Comparison of ENCODE assay signal across 29 cellular contexts in the genomic region with DNA sequence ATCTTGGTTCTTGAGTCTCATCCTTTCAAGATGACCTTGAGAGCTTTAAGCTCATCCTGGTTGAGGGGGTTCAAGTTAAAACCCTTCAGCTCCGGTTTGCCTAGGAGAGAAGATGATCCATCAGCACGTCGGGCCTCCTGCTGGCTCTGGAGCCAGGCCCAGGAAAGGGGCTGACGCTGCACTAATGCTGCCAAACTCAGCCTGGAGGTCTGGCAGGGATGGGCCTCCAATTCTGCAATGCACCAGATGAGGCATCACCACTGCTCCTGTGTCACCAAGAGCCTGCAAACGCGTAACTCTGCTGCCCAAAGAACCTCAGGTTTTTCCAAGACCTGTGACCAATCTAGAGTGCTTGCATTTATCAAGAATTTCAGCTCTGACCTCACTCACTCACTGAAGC. TPM values are rescaled to one million over a fixed set of nuclear protein-coding genes. Genes with fewer than 3 reads are reported as not detected.
DNase-seq lines count a peak whose midpoint lies in the region; ATAC-seq and TF ChIP-seq lines count a peak whose summit lies in the region.
"Had no signal": no experiment of that assay in that cellular context is flagged by ENCODE, and none has a peak within 500 bp of the region (broad histone marks: within the 10 kb centered on the region; RNA-seq: fewer than 3 reads in every experiment).

No MANE protein-coding gene starts in this region.

- peak overlapping the region; percentile 97 for H3K27ac ChIP-seq in C4-2B
- peak overlapping the region; percentile 46; the same call in 1 of the 2 replicates for H3K27ac ChIP-seq in SK-N-MC
- no peak overlapping the region for H3K27ac ChIP-seq in fibroblast of lung (ENCODE audit: insufficient read depth, low read length)
- H3K27ac ChIP-seq in trophoblast cell (ENCODE audit: low read depth, low read length), result no peak overlapping the region
- H3K27ac ChIP-seq: brain microvascular endothelial cell, colonic mucosa, esophagus muscularis mucosa, Peyer's patch, spleen had no signal

- H3K4me2 ChIP-seq in fibroblast of lung (ENCODE audit: extremely low read depth, insufficient read depth, low read length), result no peak overlapping the region
- H3K4me2 ChIP-seq in trophoblast cell (ENCODE audit: low read length), result no peak overlapping the region

- H3K18ac ChIP-seq in trophoblast cell (ENCODE audit: low read length), result no peak overlapping the region

- no peak overlapping the region for H2AK5ac ChIP-seq in trophoblast cell (ENCODE audit: low read length)

- no peaks in the 10 kb centered on the region for H4K20me1 ChIP-seq in fibroblast of lung (ENCODE audit: control insufficient read depth, extremely low read depth, insufficient read depth, low read length)

- peaks cover 1% of the 10 kb centered on the region for H3K4me1 ChIP-seq in fibroblast of lung (ENCODE audit: control insufficient read depth, extremely low read depth, insufficient read depth, low read length)
- peaks cover 0 to 4% of the 10 kb centered on the region in 2 experiments for H3K4me1 ChIP-seq in trophoblast cell (ENCODE audit: control insufficient read depth in 1 of 2, insufficient read depth in 2 of 2, low read length in 2 of 2)

- DNase-seq in SK-N-MC (ENCODE audit: low read depth, low spot score) (peak; percentile 16), fibroblast of lung (ENCODE audit: low read depth in 2 of 2) (peak; percentile 6 to 15), trophoblast cell (no peak)
- no peak for DNase-seq in stimulated activated effector memory CD8-positive, alpha-beta T cell treated with anti-CD3 and anti-CD28 coated beads, Interleukin-12 subunit alpha, Interleukin-12 subunit beta, amount 100 ng/mL, for 72 hours (ENCODE audit: low spot score in 2 of 2)
- DNase-seq: activated CD4-positive, alpha-beta memory T cell treated with anti-CD3 and anti-CD28 coated beads, Interleukin-2, amount 10 ng/mL, durations not matched to agents 7 days and 5 days; activated CD4-positive, CD25-positive, alpha-beta regulatory T cell treated with anti-CD3 and anti-CD28 coated beads, Interleukin-2, amount 50 U/mL, for 72 hours; activated naive CD8-positive, alpha-beta T cell treated with anti-CD3 and anti-CD28 coated beads, Interleukin-2, amount 10 ng/mL, durations not matched to agents 7 days and 5 days; brain microvascular endothelial cell; colonic mucosa; EL; IMR-90; NCI-H1105; NCI-H510A; Peyer's patch; retina; spleen; stimulated activated CD4-positive, alpha-beta T cell treated with anti-CD3 and anti-CD28 coated beads, Interleukin-2, amount 100 ng/mL, for 48 hours; T-cell had no signal

- H3K23ac ChIP-seq in trophoblast cell (ENCODE audit: low read length), result no peak overlapping the region

- peaks cover 56% of the 10 kb centered on the region for H3K36me3 Mint-ChIP-seq in stimulated activated effector memory CD8-positive, alpha-beta T cell treated with anti-CD3 and anti-CD28 coated beads, Interleukin-12 subunit alpha, Interleukin-12 subunit beta, amount 100 ng/mL, for 72 hours

- no peak overlapping the region for H4K91ac ChIP-seq in trophoblast cell (ENCODE audit: low read depth, low read length)

- TF ChIP-seq CTCF in C4-2B (conservative IDR thresholded peaks at IDR 0.05) (no peak), fibroblast of lung (conservative IDR thresholded peaks at IDR 0.05 in 1 of 2, IDR thresholded peaks at IDR 0.05 in 1 of 2; ENCODE audit: low read depth in 1 of 2, low read length in 2 of 2) (no peak)

- H3K4me3 Mint-ChIP-seq in stimulated activated effector memory CD8-positive, alpha-beta T cell treated with anti-CD3 and anti-CD28 coated beads, Interleukin-12 subunit alpha, Interleukin-12 subunit beta, amount 100 ng/mL, for 72 hours, result no peak overlapping the region
- H3K4me3 Mint-ChIP-seq: activated CD4-positive, alpha-beta memory T cell treated with anti-CD3 and anti-CD28 coated beads, Interleukin-2, amount 10 ng/mL, durations not matched to agents 7 days and 5 days; activated naive CD8-positive, alpha-beta T cell treated with anti-CD3 and anti-CD28 coated beads, Interleukin-2, amount 10 ng/mL, durations not matched to agents 7 days and 5 days; stimulated activated memory B cell treated with anti-CD40 and anti-IgM and Interleukin-4, amounts not matched to agents 10 μg/mL and 1 μg/mL and 100 μg/mL, for 72 hours; T-cell had no signal

- H3K9me3 Mint-ChIP-seq in stimulated activated effector memory CD8-positive, alpha-beta T cell treated with anti-CD3 and anti-CD28 coated beads, Interleukin-12 subunit alpha, Interleukin-12 subunit beta, amount 100 ng/mL, for 72 hours, result no peaks in the 10 kb centered on the region
- H3K9me3 Mint-ChIP-seq: activated CD4-positive, alpha-beta memory T cell treated with anti-CD3 and anti-CD28 coated beads, Interleukin-2, amount 10 ng/mL, durations not matched to agents 7 days and 5 days; activated naive CD8-positive, alpha-beta T cell treated with anti-CD3 and anti-CD28 coated beads, Interleukin-2, amount 10 ng/mL, durations not matched to agents 7 days and 5 days; stimulated activated memory B cell treated with anti-CD40 and anti-IgM and Interleukin-4, amounts not matched to agents 10 μg/mL and 1 μg/mL and 100 μg/mL, for 72 hours; T-cell had no signal

- no peak overlapping the region for H3K9ac ChIP-seq in SK-N-MC (ENCODE audit: insufficient read length)
- H3K9ac ChIP-seq in fibroblast of lung (ENCODE audit: insufficient read depth, low read length), result no peak overlapping the region
- H3K9ac ChIP-seq in trophoblast cell (ENCODE audit: low read length), result no peak overlapping the region

- H3K4ac ChIP-seq in trophoblast cell (ENCODE audit: low read depth, low read length), result no peak overlapping the region

- H2BK12ac ChIP-seq in trophoblast cell (ENCODE audit: low read length), result no peak overlapping the region

- ATAC-seq in HG03432 (IDR thresholded peaks at IDR 0.05; ENCODE audit: unreplicated experiment) (no peak), HG02970 (IDR thresholded peaks at IDR 0.05; ENCODE audit: low FRiP score, unreplicated experiment) (no peak), GM18867 (IDR thresholded peaks at IDR 0.05; ENCODE audit: unreplicated experiment) (no peak)
- no peak for ATAC-seq in stimulated activated effector memory CD8-positive, alpha-beta T cell treated with anti-CD3 and anti-CD28 coated beads, Interleukin-12 subunit alpha, Interleukin-12 subunit beta, amount 100 ng/mL, for 72 hours
- ATAC-seq: HCT116; stimulated activated memory B cell treated with anti-CD40 and anti-IgM and Interleukin-4, amounts not matched to agents 10 μg/mL and 1 μg/mL and 100 μg/mL, for 72 hours; T-cell had no signal

- no peak overlapping the region for H2BK120ac ChIP-seq in trophoblast cell (ENCODE audit: insufficient read depth, low read length, poor library complexity)

- H3K79me2 ChIP-seq in fibroblast of lung (ENCODE audit: control insufficient read depth, insufficient read depth, low read length) (peaks cover 12% of the 10 kb centered on the region), trophoblast cell (ENCODE audit: control insufficient read depth, insufficient read depth, low read length, poor library complexity) (no peaks in the 10 kb centered on the region)

- H3K36me3 ChIP-seq in SK-N-MC (ENCODE audit: insufficient read depth, low read length) (peaks cover 62% of the 10 kb centered on the region), fibroblast of lung (ENCODE audit: control insufficient read depth, insufficient read depth, low read length) (peaks cover 7% of the 10 kb centered on the region), trophoblast cell (ENCODE audit: control insufficient read depth in 1 of 2, insufficient read depth in 2 of 2, low read length in 2 of 2) (peaks cover 32 to 49% of the 10 kb centered on the region in 2 experiments)
- H3K36me3 ChIP-seq: colonic mucosa had no signal

- no peaks in the 10 kb centered on the region for H3K79me1 ChIP-seq in trophoblast cell (ENCODE audit: low read length)

- no peak overlapping the region for H2AFZ ChIP-seq in fibroblast of lung (ENCODE audit: low read length)
- H2AFZ ChIP-seq in trophoblast cell (ENCODE audit: insufficient read depth, low read length, poor library complexity), result no peak overlapping the region

- H3K4me3 ChIP-seq in SK-N-MC (peak overlapping the region; percentile 40; the same call in 1 of the 2 replicates), fibroblast of lung (replicated peaks in 1 of 4; ENCODE audit: control extremely low read depth in 1 of 4, insufficient read depth in 1 of 4, low read depth in 3 of 4, low read length in 4 of 4) (no peak overlapping the region), trophoblast cell (ENCODE audit: low read depth, low read length) (peak overlapping the region; percentile 46)
- H3K4me3 ChIP-seq: colonic mucosa, esophagus muscularis mucosa, Peyer's patch, spleen had no signal

- H3K14ac ChIP-seq in trophoblast cell (ENCODE audit: low read length), result no peak overlapping the region

- WGBS in trophoblast cell (ENCODE audit: extremely low coverage, insufficient coverage, insufficient read length), result no CpG with 5 or more reads among the region's 6 CpGs

- no peak overlapping the region for H2BK5ac ChIP-seq in trophoblast cell (ENCODE audit: low read depth, low read length, poor library complexity)

- 0 out of 2 replicates have a peak, but pooled peaks cover 5% of the 10 kb centered on the region for H3K9me3 ChIP-seq in SK-N-MC (ENCODE audit: low read depth, low read length)
- H3K9me3 ChIP-seq in fibroblast of lung (ENCODE audit: control insufficient read depth, insufficient read depth, low read depth, low read length), result no peaks in the 10 kb centered on the region
- peaks cover 6% of the 10 kb centered on the region for H3K9me3 ChIP-seq in trophoblast cell (ENCODE audit: insufficient read depth, low read depth, low read length)
- H3K9me3 ChIP-seq: colonic mucosa, esophagus muscularis mucosa, Peyer's patch had no signal

- H4K8ac ChIP-seq in trophoblast cell (ENCODE audit: low read depth, low read length), result no peak overlapping the region

- H3K27me3 ChIP-seq in fibroblast of lung (ENCODE audit: control insufficient read depth, insufficient read depth, low read length) (no peaks in the 10 kb centered on the region), trophoblast cell (ENCODE audit: insufficient read depth, low read length) (no peaks in the 10 kb centered on the region)
- H3K27me3 ChIP-seq: brain microvascular endothelial cell, colonic mucosa, esophagus muscularis mucosa, Peyer's patch, spleen had no signal

- H4K12ac ChIP-seq in trophoblast cell (ENCODE audit: low read depth, low read length), result no peak overlapping the region

- H3K27ac Mint-ChIP-seq in stimulated activated effector memory CD8-positive, alpha-beta T cell treated with anti-CD3 and anti-CD28 coated beads, Interleukin-12 subunit alpha, Interleukin-12 subunit beta, amount 100 ng/mL, for 72 hours, result no peak overlapping the region
- H3K27ac Mint-ChIP-seq: activated CD4-positive, alpha-beta memory T cell treated with anti-CD3 and anti-CD28 coated beads, Interleukin-2, amount 10 ng/mL, durations not matched to agents 7 days and 5 days; activated naive CD8-positive, alpha-beta T cell treated with anti-CD3 and anti-CD28 coated beads, Interleukin-2, amount 10 ng/mL, durations not matched to agents 7 days and 5 days; stimulated activated memory B cell treated with anti-CD40 and anti-IgM and Interleukin-4, amounts not matched to agents 10 μg/mL and 1 μg/mL and 100 μg/mL, for 72 hours; T-cell had no signal

- peaks cover 22% of the 10 kb centered on the region for H3K4me1 Mint-ChIP-seq in stimulated activated effector memory CD8-positive, alpha-beta T cell treated with anti-CD3 and anti-CD28 coated beads, Interleukin-12 subunit alpha, Interleukin-12 subunit beta, amount 100 ng/mL, for 72 hours

RNA-seq across cellular contexts. Expression of gene PDRG1, which starts 6.1 kb away (rescaled TPM):
- 3.9 and 5.4 TPM in 2 replicates for total RNA-seq in fibroblast of lung
- 14.0 and 14.5 TPM in 2 replicates for polyA plus RNA-seq in fibroblast of lung
- 11.7 and 12.1 TPM in 2 replicates for polyA plus RNA-seq in fibroblast of lung (2012)
- 1.5 and 2.9 TPM in 2 replicates for polyA minus RNA-seq in fibroblast of lung (ENCODE audit: low replicate concordance)
- 11.1 and 11.3 TPM in 2 replicates for polyA plus RNA-seq in trophoblast cell (2013)

RNA-seq across cellular contexts. Expression of gene XKR7, which starts 22.2 kb away (rescaled TPM):
- not detected in 2 replicates for total RNA-seq in fibroblast of lung
- not detected in 2 replicates for polyA plus RNA-seq in fibroblast of lung
- not detected in 2 replicates for polyA plus RNA-seq in fibroblast of lung (2012)
- polyA minus RNA-seq in fibroblast of lung (ENCODE audit: low replicate concordance), result not detected in 2 replicates
- polyA plus RNA-seq in trophoblast cell (2013), result 0.28 and 0.37 TPM in 2 replicates
- total RNA-seq: activated CD4-positive, alpha-beta memory T cell treated with anti-CD3 and anti-CD28 coated beads, Interleukin-2, amount 10 ng/mL, durations not matched to agents 7 days and 5 days; activated naive CD8-positive, alpha-beta T cell treated with anti-CD3 and anti-CD28 coated beads, Interleukin-2, amount 10 ng/mL, durations not matched to agents 7 days and 5 days; esophagus muscularis mucosa; glomerular endothelial cell; IMR-90; lung microvascular endothelial cell; myocyte; T-cell had no signal
- polyA plus RNA-seq: AG04450, IMR-90 had no signal

Comparison
In these comparisons a context has a peak if more than half of its experiments do, and no peak if none do; other contexts are left out.
1. H3K27ac ChIP-seq: peak in C4-2B (single experiment) and SK-N-MC (single experiment); none in fibroblast of lung (single experiment) and trophoblast cell (single experiment).
2. DNase-seq: peak in SK-N-MC (single experiment) and fibroblast of lung (2 of 2); none in trophoblast cell (0 of 2) and stimulated activated effector memory CD8-positive, alpha-beta T cell treated with anti-CD3 and anti-CD28 coated beads, Interleukin-12 subunit alpha, Interleukin-12 subunit beta, amount 100 ng/mL, for 72 hours (0 of 2).
3. H3K4me3 ChIP-seq: peak in SK-N-MC (single experiment) and trophoblast cell (single experiment); none in fibroblast of lung (0 of 4).